In genomic region chr21:38809170-38809878, GRCh38 we compare ENCODE assay signal across 1 cellular context.
TF ChIP-seq lines count a peak whose summit lies in the region.

No MANE protein-coding gene starts in this region.

TF ChIP-seq in H1, 55 proteins besides CTCF, POLR2A, EP300 and RAD21:
- TF ChIP-seq USF2 (IDR thresholded peaks at IDR 0.05; ENCODE audit: low read length) (no peak), TEAD4 (IDR thresholded peaks at IDR 0.05; ENCODE audit: low read depth, low read length) (no peak), RFX5 (IDR thresholded peaks at IDR 0.05; ENCODE audit: borderline replicate concordance, low read depth, low read length) (no peak), CBX8 (IDR thresholded peaks at IDR 0.05; ENCODE audit: borderline replicate concordance, low read depth, low read length) (no peak), ATF3 (IDR thresholded peaks at IDR 0.05; ENCODE audit: insufficient read depth, low read depth, low read length) (no peak), MAFK (IDR thresholded peaks at IDR 0.05; ENCODE audit: low read depth, low read length) (no peak), BCL11A (IDR thresholded peaks at IDR 0.05; ENCODE audit: low read depth in 2 of 2, low read length in 2 of 2) (no peak), JUN (IDR thresholded peaks at IDR 0.05; ENCODE audit: low read depth, low read length) (no peak), POLR2AphosphoS5 (IDR thresholded peaks at IDR 0.05; ENCODE audit: low read depth, low read length) (no peak)
